In the genomic region with DNA sequence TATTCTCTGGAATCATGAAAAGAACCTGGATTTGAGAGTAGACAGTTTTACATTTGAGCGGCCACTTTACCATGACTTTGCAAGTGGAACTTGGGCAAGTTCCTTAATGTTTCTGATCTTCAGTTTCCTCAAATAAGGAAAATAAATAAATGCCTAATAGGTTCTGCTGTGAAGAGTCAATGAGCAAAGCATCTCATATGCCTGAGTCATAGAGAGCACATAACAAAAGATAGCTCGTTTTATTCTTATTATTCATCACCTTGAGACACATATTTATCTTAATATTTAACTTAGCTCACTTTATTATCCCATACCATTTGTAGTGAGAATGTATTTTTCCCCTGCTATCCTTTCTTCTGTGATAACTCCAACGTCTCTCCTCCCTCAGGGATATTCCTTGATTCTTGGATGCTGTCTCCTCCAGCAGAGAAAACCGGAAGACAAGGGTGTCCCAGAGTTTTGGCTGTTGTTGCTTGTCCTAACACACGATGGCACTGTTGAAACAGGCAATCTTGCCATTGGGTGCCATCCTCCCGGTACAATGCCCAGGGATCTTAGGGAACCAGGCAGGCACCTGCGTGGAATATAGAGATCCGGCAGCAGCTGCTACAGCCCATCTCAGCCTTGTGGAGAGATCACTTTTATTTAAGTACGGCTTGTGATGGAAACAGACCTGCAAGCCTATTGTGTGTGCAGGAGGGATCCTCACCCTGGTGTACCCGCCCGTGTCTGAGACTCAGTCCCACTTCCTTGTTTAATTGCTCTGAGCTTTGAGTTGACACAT, we compare ENCODE assay signal across 9 cellular contexts. TPM values are rescaled to one million over a fixed set of nuclear protein-coding genes. Genes with fewer than 3 reads are reported as not detected.
DNase-seq lines count a peak whose midpoint lies in the region; ATAC-seq and TF ChIP-seq lines count a peak whose summit lies in the region.
"Had no signal": no experiment of that assay in that cellular context is flagged by ENCODE, and none has a peak within 500 bp of the region (broad histone marks: within the 10 kb centered on the region; RNA-seq: fewer than 3 reads in every experiment).

No MANE protein-coding gene starts in this region.

- TF ChIP-seq CTCF in fibroblast of lung (conservative IDR thresholded peaks at IDR 0.05 in 1 of 2, IDR thresholded peaks at IDR 0.05 in 1 of 2; ENCODE audit: low read depth in 1 of 2, low read length in 2 of 2) (peak; percentile 69 to 84), nephron (IDR thresholded peaks at IDR 0.05; ENCODE audit: unreplicated experiment in 3 of 3) (peak; percentile 76 to 78 (median 77))

- H3K27me3 Mint-ChIP-seq in nephron (ENCODE audit: low read depth) = peaks cover 80% of the 10 kb centered on the region

- DNase-seq in ELR (ENCODE audit: low read depth) (peak; percentile 73), HPDE6-E6E7 (ENCODE audit: extremely low spot score) (peak; percentile 78), NCI-H526 treated with DMSO at 0.1 percent for 48 hours (lab: John Stamatoyannopoulos, UW) (peak; percentile 81), activated T-cell treated with anti-CD3 and anti-CD28 coated beads for 4 hours (peak; percentile 12), fibroblast of lung (ENCODE audit: low read depth in 2 of 2) (peak; percentile 44 to 57), T-helper 9 cell (no peak)
- DNase-seq: activated naive CD8-positive, alpha-beta T cell treated with anti-CD3 and anti-CD28 coated beads, Interleukin-2, amount 10 ng/mL, durations not matched to agents 7 days and 5 days had no signal

- H3K4me1 ChIP-seq in fibroblast of lung (ENCODE audit: control insufficient read depth, extremely low read depth, insufficient read depth, low read length) = no peaks in the 10 kb centered on the region

- no peaks in the 10 kb centered on the region for H3K9me3 Mint-ChIP-seq in nephron
- H3K9me3 Mint-ChIP-seq: activated naive CD8-positive, alpha-beta T cell treated with anti-CD3 and anti-CD28 coated beads, Interleukin-2, amount 10 ng/mL, durations not matched to agents 7 days and 5 days had no signal

- H3K4me3 ChIP-seq in fibroblast of lung (replicated peaks in 1 of 4; ENCODE audit: control extremely low read depth in 1 of 4, insufficient read depth in 1 of 4, low read depth in 3 of 4, low read length in 4 of 4) = no peak overlapping the region

- H3K79me2 ChIP-seq in fibroblast of lung (ENCODE audit: control insufficient read depth, insufficient read depth, low read length) = no peaks in the 10 kb centered on the region

- H3K9me3 ChIP-seq in fibroblast of lung (ENCODE audit: control insufficient read depth, insufficient read depth, low read depth, low read length) = no peaks in the 10 kb centered on the region

- H3K4me1 Mint-ChIP-seq in nephron = no peaks in the 10 kb centered on the region
- H3K4me1 Mint-ChIP-seq: activated naive CD8-positive, alpha-beta T cell treated with anti-CD3 and anti-CD28 coated beads, Interleukin-2, amount 10 ng/mL, durations not matched to agents 7 days and 5 days had no signal

- H3K27ac Mint-ChIP-seq in nephron = no peak overlapping the region
- H3K27ac Mint-ChIP-seq: activated naive CD8-positive, alpha-beta T cell treated with anti-CD3 and anti-CD28 coated beads, Interleukin-2, amount 10 ng/mL, durations not matched to agents 7 days and 5 days had no signal

- no peaks in the 10 kb centered on the region for H4K20me1 ChIP-seq in fibroblast of lung (ENCODE audit: control insufficient read depth, extremely low read depth, insufficient read depth, low read length)

- no peak for ATAC-seq in HG03045 (IDR thresholded peaks at IDR 0.05; ENCODE audit: unreplicated experiment)

- no peaks in the 10 kb centered on the region for H3K36me3 Mint-ChIP-seq in nephron (ENCODE audit: low read depth)
- H3K36me3 Mint-ChIP-seq: activated naive CD8-positive, alpha-beta T cell treated with anti-CD3 and anti-CD28 coated beads, Interleukin-2, amount 10 ng/mL, durations not matched to agents 7 days and 5 days had no signal

- H3K4me3 Mint-ChIP-seq in nephron = no peak overlapping the region
- H3K4me3 Mint-ChIP-seq: activated naive CD8-positive, alpha-beta T cell treated with anti-CD3 and anti-CD28 coated beads, Interleukin-2, amount 10 ng/mL, durations not matched to agents 7 days and 5 days had no signal

- no peak overlapping the region for H2AFZ ChIP-seq in fibroblast of lung (ENCODE audit: low read length)

- peaks cover 20% of the 10 kb centered on the region for H3K27me3 ChIP-seq in fibroblast of lung (ENCODE audit: control insufficient read depth, insufficient read depth, low read length)

- H3K36me3 ChIP-seq in fibroblast of lung (ENCODE audit: control insufficient read depth, insufficient read depth, low read length) = no peaks in the 10 kb centered on the region

- H3K9ac ChIP-seq in fibroblast of lung (ENCODE audit: insufficient read depth, low read length) = no peak overlapping the region

- H3K27ac ChIP-seq in fibroblast of lung (ENCODE audit: insufficient read depth, low read length) = no peak overlapping the region

- H3K4me2 ChIP-seq in fibroblast of lung (ENCODE audit: extremely low read depth, insufficient read depth, low read length) = peak overlapping the region; percentile 51

RNA-seq across cellular contexts. Expression of gene VPS33B, which starts 33.3 kb away (rescaled TPM):
- total RNA-seq in fibroblast of lung = 9.0 and 11.2 TPM in 2 replicates
- 11.1 and 11.2 TPM in 2 replicates for polyA plus RNA-seq in fibroblast of lung
- 11.4 and 14.5 TPM in 2 replicates for polyA plus RNA-seq in fibroblast of lung (2012)
- polyA minus RNA-seq in fibroblast of lung (ENCODE audit: low replicate concordance) = 6.4 and 21.0 TPM in 2 replicates

RNA-seq across cellular contexts. Expression of gene SV2B, which starts 44.3 kb away (rescaled TPM):
- under 0.01 and 0.26 TPM in 2 replicates for total RNA-seq in fibroblast of lung
- not detected in 2 replicates for polyA plus RNA-seq in fibroblast of lung
- polyA plus RNA-seq in fibroblast of lung (2012) = not detected in 2 replicates
- polyA minus RNA-seq in fibroblast of lung (ENCODE audit: low replicate concordance) = not detected in 2 replicates
